In genomic region chr7:668958-669357, GRCh38 we compare ENCODE assay signal across 16 cellular contexts. TPM values are rescaled to one million over a fixed set of nuclear protein-coding genes. Genes with fewer than 3 reads are reported as not detected.
A peak's percentile ranks its signal among the peaks of the same experiment; 100 is the strongest.
DNase-seq lines count a peak whose midpoint lies in the region; ATAC-seq, FAIRE-seq and TF ChIP-seq lines count a peak whose summit lies in the region.
"Had no signal": no experiment of that assay in that cellular context is flagged by ENCODE, and none has a peak within 500 bp of the region (broad histone marks: within the 10 kb centered on the region; RNA-seq: fewer than 3 reads in every experiment).

No MANE protein-coding gene starts in this region.

- WGBS in HepG2 (ENCODE audit: low lambda C conversion rate) = 98% methylated on average over 4 of the region's 4 CpGs
- WGBS in right lobe of liver (ENCODE audit: insufficient coverage, low coverage, low lambda C conversion rate, missing lambda C conversion rate) = 91% methylated on average over 1 of the region's 4 CpGs
- whole genome bisulfite sequencing in gastroesophageal sphincter (ENCODE audit: low coverage in 1 of 2), 2 donors = 73 to 75% methylated on average over 1 to 4 of the region's 4 CpGs
- WGBS in sigmoid colon, 2 donors = 76 to 95% methylated on average over 4 of the region's 4 CpGs

- TF ChIP-seq EP300 in HepG2 (IDR thresholded peaks at IDR 0.05; ENCODE audit: low read depth in 2 of 2, low read length in 2 of 2) (no peak), HepG2 (CRISPR knock-in tag; IDR thresholded peaks at IDR 0.05; ENCODE audit: borderline replicate concordance) (no peak), gastroesophageal sphincter (IDR thresholded peaks at IDR 0.05) (no peak), sigmoid colon (IDR thresholded peaks at IDR 0.05) (no peak)

- CTCF ChIA-PET in HepG2 (lab: Yijun Ruan, JAX; ENCODE audit: low intra/inter-chr PET ratio, low total read pairs) = no interaction called here

- in situ Hi-C loops in HepG2 (cut with HindIII; ENCODE audit: extremely low pct_ligation_motif_present, low pct_unique_long_range_greater_than_20kb) = no loop called here

- H3K36me3 ChIP-seq in HepG2 (replicated peaks in 1 of 2; ENCODE audit: control insufficient read depth in 1 of 2, insufficient read depth in 2 of 2, low read length in 2 of 2) = peaks cover 2 to 9% of the 10 kb centered on the region in 2 experiments; a peak in 2 of 5 replicates
- no peaks in the 10 kb centered on the region for H3K36me3 ChIP-seq in right lobe of liver
- H3K36me3 ChIP-seq in gastroesophageal sphincter = no peaks in the 10 kb centered on the region
- no peaks in the 10 kb centered on the region for H3K36me3 ChIP-seq in sigmoid colon
- no peaks in the 10 kb centered on the region for H3K36me3 ChIP-seq in vagina
- no peaks in the 10 kb centered on the region for H3K36me3 ChIP-seq in left lung

- no peaks in the 10 kb centered on the region for H4K20me1 ChIP-seq in HepG2 (ENCODE audit: insufficient read depth, low read length)

- no peak for TF ChIP-seq POLR2A in HepG2 (IDR thresholded peaks at IDR 0.05; ENCODE audit: insufficient read depth in 1 of 2, low read depth in 2 of 2, low read length in 2 of 2)
- no peak for TF ChIP-seq POLR2A in right lobe of liver (IDR thresholded peaks at IDR 0.05)
- no peak for TF ChIP-seq POLR2A in gastroesophageal sphincter (IDR thresholded peaks at IDR 0.05)
- no peak for TF ChIP-seq POLR2A in sigmoid colon (IDR thresholded peaks at IDR 0.05)
- no peak for TF ChIP-seq POLR2A in vagina (IDR thresholded peaks at IDR 0.05)

- TF ChIP-seq RAD21 in HepG2 (CRISPR knock-in tag; IDR thresholded peaks at IDR 0.05) = no peak

- DNase-seq in HepG2 (ENCODE audit: low spot score) (no peak), right lobe of liver (no peak), sigmoid colon (peak; percentile 27), vagina (ENCODE audit: extremely low spot score in 2 of 2) (no peak), RCC 7860 (ENCODE audit: low spot score) (no peak), left lung (no peak)
- DNase-seq: activated CD4-positive, alpha-beta T cell treated with anti-CD3 and anti-CD28 coated beads for 4 hours; H7; head of caudate nucleus; NCI-H2081; psoas muscle; SIG-M5; stimulated activated naive CD8-positive, alpha-beta T cell treated with anti-CD3 and anti-CD28 coated beads, Interleukin-15, amount 100 ng/mL, for 72 hours had no signal

- no peak overlapping the region for H3K9ac ChIP-seq in HepG2 (ENCODE audit: insufficient read depth, low read depth, low read length)

- H3K4me2 ChIP-seq in HepG2 (ENCODE audit: low read depth, low read length) = no peak overlapping the region

- no peak overlapping the region for H2AFZ ChIP-seq in HepG2 (ENCODE audit: low read length)

- H3K4me3 ChIP-seq in HepG2 (replicated peaks in 1 of 3; ENCODE audit: insufficient read depth in 1 of 3, low read depth in 2 of 3, low read length in 3 of 3) (no peak overlapping the region), right lobe of liver (no peak overlapping the region), gastroesophageal sphincter (no peak overlapping the region), sigmoid colon (peak overlapping the region in 1 of 4 donors; percentile 24), vagina (no peak overlapping the region), left lung (no peak overlapping the region)
- H3K4me3 ChIP-seq: mucosa of descending colon, psoas muscle had no signal

- H3K79me2 ChIP-seq in HepG2 (ENCODE audit: insufficient read depth, low read length) = no peaks in the 10 kb centered on the region

- no peaks in the 10 kb centered on the region for H3K9me3 ChIP-seq in HepG2 (ENCODE audit: low read length)
- H3K9me3 ChIP-seq in right lobe of liver = no peaks in the 10 kb centered on the region
- H3K9me3 ChIP-seq in gastroesophageal sphincter = no peaks in the 10 kb centered on the region
- no peaks in the 10 kb centered on the region for H3K9me3 ChIP-seq in sigmoid colon
- H3K9me3 ChIP-seq in vagina = no peaks in the 10 kb centered on the region
- H3K9me3 ChIP-seq in left lung = peaks cover 0 to 3% of the 10 kb centered on the region in 2 donors
- H3K9me3 ChIP-seq: mucosa of descending colon, psoas muscle had no signal

- FAIRE-seq in HepG2 (lab: Jason Lieb, UNC) (no peak), RCC 7860 (lab: Jason Lieb, UNC) (no peak)

- intact Hi-C loops in HepG2 (cut with micrococcal nuclease; ENCODE audit: unreplicated experiment) (no loop called here), right lobe of liver (cut with DNase I) (no loop called here), sigmoid colon (cut with DNase I) (loop anchor here (5.0 kb wide), 2 partner anchors 58 to 152 kb away; partner anchors contain the start of genes DNAAF5, PDGFA and PRKAR1B), vagina (cut with DNase I) (no loop called here), left lung (cut with DNase I) (no loop called here)

- POLR2A ChIA-PET in HepG2 (lab: Yijun Ruan, JAX) = interaction anchor here (0.5 kb wide), 1 partner anchor 193 kb away, joined by 3 read pairs; no protein-coding TSS in a partner anchor

- BruUV-seq in HepG2 (replicated peaks; lab: Mats Ljungman, UMichigan) = no TSS peak

- ATAC-seq in HepG2 = no peak
- no peak for ATAC-seq in right lobe of liver
- no peak for ATAC-seq in gastroesophageal sphincter
- no peak for ATAC-seq in left lung
- no peak for ATAC-seq in activated CD4-positive, CD25-positive, alpha-beta regulatory T cell treated with anti-CD3 and anti-CD28 coated beads, Interleukin-2, amount 50 U/mL, for 24 hours
- ATAC-seq: psoas muscle; stimulated activated naive CD8-positive, alpha-beta T cell treated with anti-CD3 and anti-CD28 coated beads, Interleukin-15, amount 100 ng/mL, for 72 hours had no signal

- TF ChIP-seq CTCF in HepG2 (CRISPR knock-in tag; IDR thresholded peaks at IDR 0.05) (no peak), right lobe of liver (IDR thresholded peaks at IDR 0.05) (no peak), gastroesophageal sphincter (IDR thresholded peaks at IDR 0.05) (no peak), sigmoid colon (IDR thresholded peaks at IDR 0.05) (no peak), vagina (IDR thresholded peaks at IDR 0.05) (no peak), left lung (IDR thresholded peaks at IDR 0.05) (no peak)

- peaks cover 13% of the 10 kb centered on the region for H3K4me1 ChIP-seq in HepG2 (ENCODE audit: insufficient read depth, low read length)
- H3K4me1 ChIP-seq in right lobe of liver = no peaks in the 10 kb centered on the region
- H3K4me1 ChIP-seq in gastroesophageal sphincter = peaks cover 0 to 49% (median 35%) of the 10 kb centered on the region in 3 donors
- peaks cover 0 to 49% (median 46%) of the 10 kb centered on the region in 4 donors for H3K4me1 ChIP-seq in sigmoid colon
- peaks cover 37% of the 10 kb centered on the region for H3K4me1 ChIP-seq in vagina
- peaks cover 0 to 3% of the 10 kb centered on the region in 2 donors for H3K4me1 ChIP-seq in left lung

- H3K27me3 ChIP-seq in HepG2 (ENCODE audit: control insufficient read depth in 1 of 2, insufficient read depth in 2 of 2, low read length in 2 of 2) (no peaks in the 10 kb centered on the region), right lobe of liver (no peaks in the 10 kb centered on the region), gastroesophageal sphincter (no peaks in the 10 kb centered on the region), sigmoid colon (no peaks in the 10 kb centered on the region), vagina (no peaks in the 10 kb centered on the region), left lung (no peaks in the 10 kb centered on the region)

- H3K27ac ChIP-seq in HepG2 (ENCODE audit: extremely low read length, insufficient read depth, low read length) (no peak overlapping the region), right lobe of liver (no peak overlapping the region), gastroesophageal sphincter (peak overlapping the region; percentile 10 to 88 (median 83)), sigmoid colon (peak overlapping the region; percentile 78 to 93 (median 82)), vagina (peak overlapping the region; percentile 81), left lung (peak overlapping the region in 1 of 2 donors; percentile 47)
- H3K27ac ChIP-seq: psoas muscle had no signal

RNA-seq across cellular contexts. Expression of gene DNAAF5, which starts 57.5 kb away (rescaled TPM):
- total RNA-seq in HepG2 (2016; rRNA removed; fragmentation: Illumina TruSeq; extraction: Trizol) (21.5 and 24.2 TPM in 2 replicates), right lobe of liver (10 to 100 TPM in 5 of 6 experiments, 1 to 10 TPM in 1; 9.5 to 22.8 (median 10.5) TPM), gastroesophageal sphincter (10 to 100 TPM; 17.4 to 36.4 (median 21.7) TPM), sigmoid colon (10 to 100 TPM; 13.2 to 25.4 (median 16.0) TPM), vagina (29.7 TPM), left lung (10 to 100 TPM; 19.9 to 28.3 TPM)
- 9.3 and 11.4 TPM in 2 replicates for total RNA-seq in HepG2 (2016; cell fraction: cytosol; rRNA removed; fragmentation: Illumina TruSeq; extraction: Trizol; ENCODE audit: low read depth)
- 21.5 and 22.4 TPM in 2 replicates for total RNA-seq in HepG2 (2016; cell fraction: insoluble cytoplasmic fraction; rRNA removed; fragmentation: Illumina TruSeq; extraction: Trizol)
- total RNA-seq in HepG2 (2016; cell fraction: membrane; rRNA removed; fragmentation: Illumina TruSeq; extraction: Trizol) = 10.7 and 11.7 TPM in 2 replicates
- total RNA-seq in HepG2 (2016; cell fraction: nucleus; rRNA removed; fragmentation: Illumina TruSeq; extraction: Trizol) = 14.3 and 17.6 TPM in 2 replicates
- polyA plus RNA-seq in HepG2 (2011; rRNA removed) (11.8 and 11.9 TPM in 2 replicates), sigmoid colon (10 to 100 TPM in 1 of 3 donors, 1 to 10 TPM in 2; 7.8 to 23.4 (median 9.7) TPM)
- polyA plus RNA-seq in HepG2 (2011; cell fraction: cytosol; rRNA removed) = 9.1 and 16.3 TPM in 2 replicates
- 28.7 and 38.5 TPM in 2 replicates for polyA plus RNA-seq in HepG2 (2011; cell fraction: nucleus; rRNA removed)
- polyA plus RNA-seq in HepG2 (2012) = 12.3 and 13.8 TPM in 2 replicates
- polyA plus RNA-seq in HepG2 (2016; cell fraction: cytosol; fragmentation: Illumina TruSeq; extraction: Trizol; ENCODE audit: low read depth) = 2.6 and 3.4 TPM in 2 replicates
- polyA plus RNA-seq in HepG2 (2016; cell fraction: insoluble cytoplasmic fraction; fragmentation: Illumina TruSeq; extraction: Trizol; ENCODE audit: low read depth) = 29.1 and 34.4 TPM in 2 replicates
- 7.7 and 8.4 TPM in 2 replicates for polyA plus RNA-seq in HepG2 (2016; cell fraction: membrane; fragmentation: Illumina TruSeq; extraction: Trizol; ENCODE audit: low read depth)
- polyA plus RNA-seq in HepG2 (2016; cell fraction: nucleus; fragmentation: Illumina TruSeq; extraction: Trizol; ENCODE audit: insufficient read depth, low read depth) = 31.1 and 34.8 TPM in 2 replicates
- 34.6 and 56.2 TPM in 2 replicates for polyA minus RNA-seq in HepG2 (2011; rRNA and poly(A)+ RNA removed; ENCODE audit: low replicate concordance)
- 16.3 and 29.9 TPM in 2 replicates for polyA minus RNA-seq in HepG2 (2011; cell fraction: cytosol; rRNA and poly(A)+ RNA removed)
- polyA minus RNA-seq in HepG2 (2011; cell fraction: nucleus; rRNA and poly(A)+ RNA removed) = 11.7 and 12.9 TPM in 2 replicates

RNA-seq across cellular contexts. Expression of gene PRKAR1B, which starts 58.1 kb away (rescaled TPM):
- total RNA-seq in HepG2 (2016; rRNA removed; fragmentation: Illumina TruSeq; extraction: Trizol) (28.2 and 29.2 TPM in 2 replicates), right lobe of liver (10 to 100 TPM in 3 of 6 experiments, 1 to 10 TPM in 3; 4.7 to 20.8 (median 11.3) TPM), gastroesophageal sphincter (10 to 100 TPM; 11.6 to 39.1 (median 24.8) TPM), sigmoid colon (10 to 100 TPM in 3 of 4 donors, 1 to 10 TPM in 1; 9.7 to 26.6 (median 10.9) TPM), vagina (31.4 TPM), left lung (10 to 100 TPM; 16.3 to 19.6 TPM)
- 36.8 and 38.5 TPM in 2 replicates for total RNA-seq in HepG2 (2016; cell fraction: cytosol; rRNA removed; fragmentation: Illumina TruSeq; extraction: Trizol; ENCODE audit: low read depth)
- total RNA-seq in HepG2 (2016; cell fraction: insoluble cytoplasmic fraction; rRNA removed; fragmentation: Illumina TruSeq; extraction: Trizol) = 22.1 and 28.2 TPM in 2 replicates
- 16.2 and 18.2 TPM in 2 replicates for total RNA-seq in HepG2 (2016; cell fraction: membrane; rRNA removed; fragmentation: Illumina TruSeq; extraction: Trizol)
- 14.2 and 14.5 TPM in 2 replicates for total RNA-seq in HepG2 (2016; cell fraction: nucleus; rRNA removed; fragmentation: Illumina TruSeq; extraction: Trizol)
- polyA plus RNA-seq in HepG2 (2011; rRNA removed) (7.9 and 9.0 TPM in 2 replicates), sigmoid colon (10 to 100 TPM in 2 of 3 donors, 1 to 10 TPM in 1; 9.5 to 20.4 (median 12.6) TPM)
- polyA plus RNA-seq in HepG2 (2011; cell fraction: cytosol; rRNA removed) = 8.2 and 10.4 TPM in 2 replicates
- 11.2 and 11.4 TPM in 2 replicates for polyA plus RNA-seq in HepG2 (2011; cell fraction: nucleus; rRNA removed)
- 17.4 and 18.1 TPM in 2 replicates for polyA plus RNA-seq in HepG2 (2012)
- 6.9 and 8.4 TPM in 2 replicates for polyA plus RNA-seq in HepG2 (2016; cell fraction: cytosol; fragmentation: Illumina TruSeq; extraction: Trizol; ENCODE audit: low read depth)
- 26.6 and 31.8 TPM in 2 replicates for polyA plus RNA-seq in HepG2 (2016; cell fraction: insoluble cytoplasmic fraction; fragmentation: Illumina TruSeq; extraction: Trizol; ENCODE audit: low read depth)
- 9.5 and 9.9 TPM in 2 replicates for polyA plus RNA-seq in HepG2 (2016; cell fraction: membrane; fragmentation: Illumina TruSeq; extraction: Trizol; ENCODE audit: low read depth)
- polyA plus RNA-seq in HepG2 (2016; cell fraction: nucleus; fragmentation: Illumina TruSeq; extraction: Trizol; ENCODE audit: insufficient read depth, low read depth) = 32.1 and 33.3 TPM in 2 replicates
- 18.3 and 37.7 TPM in 2 replicates for polyA minus RNA-seq in HepG2 (2011; rRNA and poly(A)+ RNA removed; ENCODE audit: low replicate concordance)
- polyA minus RNA-seq in HepG2 (2011; cell fraction: cytosol; rRNA and poly(A)+ RNA removed) = 9.6 and 10.1 TPM in 2 replicates
- polyA minus RNA-seq in HepG2 (2011; cell fraction: nucleus; rRNA and poly(A)+ RNA removed) = 8.6 and 12.4 TPM in 2 replicates

Comparison
In these comparisons a context has a peak if more than half of its experiments do, and no peak if none do; other contexts are left out.
1. H3K27ac ChIP-seq: peak in gastroesophageal sphincter (4 of 4), sigmoid colon (4 of 4) and vagina (single experiment); none in HepG2 (single experiment) and right lobe of liver (0 of 3).